ENCODE assay signal across 8 cellular contexts in the genomic region with DNA sequence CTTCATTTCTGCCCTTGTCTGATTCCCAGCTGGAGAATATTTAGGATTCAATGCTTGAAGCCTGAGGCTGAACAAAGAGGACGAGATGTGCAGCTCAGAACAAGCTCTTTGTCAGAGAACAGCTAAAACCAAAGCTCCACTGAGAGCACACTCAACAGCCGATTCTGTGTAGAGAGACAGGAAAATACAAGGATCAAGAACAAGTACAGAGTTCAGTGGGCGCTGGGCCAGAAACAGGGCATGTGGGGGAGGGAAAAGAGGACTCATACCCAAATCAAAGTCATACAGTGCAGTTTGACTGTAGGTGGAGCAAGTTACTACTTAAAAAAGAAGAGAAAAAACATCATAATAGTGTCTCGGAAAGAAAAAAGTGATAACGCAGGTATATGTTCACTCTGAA. TPM values are rescaled to one million over a fixed set of nuclear protein-coding genes. Genes with fewer than 3 reads are reported as not detected.
DNase-seq lines count a peak whose midpoint lies in the region; ATAC-seq and TF ChIP-seq lines count a peak whose summit lies in the region.

Gene AGMO, minus strand, starts transcription at position 176 of the 400 bp plus-strand sequence.

- H3K9me3 Mint-ChIP-seq in Calu3 (ENCODE audit: low read depth, unreplicated experiment) = no peaks in the 10 kb centered on the region
- H3K9me3 Mint-ChIP-seq in activated T-helper 1 cell treated with anti-CD3 and anti-CD28 coated beads, Interleukin-12 subunit alpha, Interleukin-12 subunit beta, Interleukin-2, Interleukin-4 antibody, amounts not matched to agents 30 ng/mL and 10 ng/mL and 1 ng/mL, durations not matched to agents 14 hours and 24 hours and 36 hours = peaks cover 7% of the 10 kb centered on the region

- peaks cover 14% of the 10 kb centered on the region for H3K36me3 Mint-ChIP-seq in Calu3 (ENCODE audit: insufficient read depth, unreplicated experiment)
- H3K36me3 Mint-ChIP-seq in activated T-helper 1 cell treated with anti-CD3 and anti-CD28 coated beads, Interleukin-12 subunit alpha, Interleukin-12 subunit beta, Interleukin-2, Interleukin-4 antibody, amounts not matched to agents 30 ng/mL and 10 ng/mL and 1 ng/mL, durations not matched to agents 14 hours and 24 hours and 36 hours (ENCODE audit: low read depth) = no peaks in the 10 kb centered on the region

- H3K27me3 Mint-ChIP-seq in Calu3 (ENCODE audit: unreplicated experiment) = no peaks in the 10 kb centered on the region
- no peaks in the 10 kb centered on the region for H3K27me3 Mint-ChIP-seq in activated T-helper 1 cell treated with anti-CD3 and anti-CD28 coated beads, Interleukin-12 subunit alpha, Interleukin-12 subunit beta, Interleukin-2, Interleukin-4 antibody, amounts not matched to agents 30 ng/mL and 10 ng/mL and 1 ng/mL, durations not matched to agents 14 hours and 24 hours and 36 hours (ENCODE audit: insufficient read depth)

- ATAC-seq in HG03045 (IDR thresholded peaks at IDR 0.05; ENCODE audit: unreplicated experiment) (no peak), GM21576 (IDR thresholded peaks at IDR 0.05; ENCODE audit: unreplicated experiment) (no peak), HG03521 (IDR thresholded peaks at IDR 0.05; ENCODE audit: unreplicated experiment) (no peak)

- H3K4me1 Mint-ChIP-seq in Calu3 (ENCODE audit: low read depth, unreplicated experiment) = peaks cover 38% of the 10 kb centered on the region
- H3K4me1 Mint-ChIP-seq in activated T-helper 1 cell treated with anti-CD3 and anti-CD28 coated beads, Interleukin-12 subunit alpha, Interleukin-12 subunit beta, Interleukin-2, Interleukin-4 antibody, amounts not matched to agents 30 ng/mL and 10 ng/mL and 1 ng/mL, durations not matched to agents 14 hours and 24 hours and 36 hours (ENCODE audit: low read depth) = no peaks in the 10 kb centered on the region

- intact Hi-C loops in Calu3 (cut with micrococcal nuclease; ENCODE audit: unreplicated experiment) = loop anchor here (1.0 to 5.0 kb wide), 2 partner anchors 45 to 159 kb away; no protein-coding TSS in a partner anchor
- intact Hi-C loops in activated T-helper 1 cell treated with anti-CD3 and anti-CD28 coated beads, Interleukin-12 subunit alpha, Interleukin-12 subunit beta, Interleukin-2, Interleukin-4 antibody, amounts not matched to agents 30 ng/mL and 10 ng/mL and 1 ng/mL, durations not matched to agents 14 hours and 24 hours and 36 hours (cut with micrococcal nuclease) = no loop called here

- no TSS peak for BruUV-seq in Calu3 (replicated peaks; lab: Mats Ljungman, UMichigan)

- peak within 1 kb of the TSS; percentile 69 for H3K4me3 Mint-ChIP-seq in Calu3 (ENCODE audit: low read depth, unreplicated experiment)
- no peak within 1 kb of the TSS for H3K4me3 Mint-ChIP-seq in activated T-helper 1 cell treated with anti-CD3 and anti-CD28 coated beads, Interleukin-12 subunit alpha, Interleukin-12 subunit beta, Interleukin-2, Interleukin-4 antibody, amounts not matched to agents 30 ng/mL and 10 ng/mL and 1 ng/mL, durations not matched to agents 14 hours and 24 hours and 36 hours

- peak within 1 kb of the TSS; percentile 55 for H3K27ac Mint-ChIP-seq in Calu3 (ENCODE audit: unreplicated experiment)
- H3K27ac Mint-ChIP-seq in activated T-helper 1 cell treated with anti-CD3 and anti-CD28 coated beads, Interleukin-12 subunit alpha, Interleukin-12 subunit beta, Interleukin-2, Interleukin-4 antibody, amounts not matched to agents 30 ng/mL and 10 ng/mL and 1 ng/mL, durations not matched to agents 14 hours and 24 hours and 36 hours = no peak within 1 kb of the TSS

- TF ChIP-seq CTCF in Calu3 (IDR thresholded peaks at IDR 0.05; ENCODE audit: unreplicated experiment) = no peak

- CTCF ChIA-PET in Calu3 (lab: Charles Lee) = interaction anchor here (0.5 to 5.2 kb wide), 7 partner anchors 43 to 205 kb away, joined by 3 to 32 read pairs (median 8); partner anchors contain the start of gene MEOX2

- DNase-seq in Calu3 (peak; percentile 87), RKO (ENCODE audit: low spot score) (peak; percentile 24), fibroblast of the conjunctiva (ENCODE audit: low read depth) (peak; percentile 37), nucleus accumbens (lab: John Stamatoyannopoulos, UW) (peak in 53 of 56 donors; percentile 13 to 82 (median 60))
- DNase-seq in activated T-helper 1 cell treated with anti-CD3 and anti-CD28 coated beads, Interleukin-12 subunit alpha, Interleukin-12 subunit beta, Interleukin-2, Interleukin-4 antibody, amounts not matched to agents 30 ng/mL and 10 ng/mL and 1 ng/mL, durations not matched to agents 14 hours and 24 hours and 36 hours (ENCODE audit: low spot score) = no peak

RNA-seq across cellular contexts. Expression of gene AGMO, which starts in this region (rescaled TPM):
- total RNA-seq in Calu3 (2022) = 13.2 and 13.9 TPM in 2 replicates
- total RNA-seq in activated T-helper 1 cell treated with anti-CD3 and anti-CD28 coated beads, Interleukin-12 subunit alpha, Interleukin-12 subunit beta, Interleukin-2, Interleukin-4 antibody, amounts not matched to agents 30 ng/mL and 10 ng/mL and 1 ng/mL, durations not matched to agents 14 hours and 24 hours and 36 hours = not detected in 2 replicates

Comparison
In these comparisons a context has a peak if more than half of its experiments do, and no peak if none do; other contexts are left out.
1. RNA of gene AGMO (total RNA-seq): 13.2 to 13.9 TPM in Calu3; not detected in activated T-helper 1 cell treated with anti-CD3 and anti-CD28 coated beads, Interleukin-12 subunit alpha, Interleukin-12 subunit beta, Interleukin-2, Interleukin-4 antibody, amounts not matched to agents 30 ng/mL and 10 ng/mL and 1 ng/mL, durations not matched to agents 14 hours and 24 hours and 36 hours; every median in the first group is over 10 times any median in the second.